In the genomic region with DNA sequence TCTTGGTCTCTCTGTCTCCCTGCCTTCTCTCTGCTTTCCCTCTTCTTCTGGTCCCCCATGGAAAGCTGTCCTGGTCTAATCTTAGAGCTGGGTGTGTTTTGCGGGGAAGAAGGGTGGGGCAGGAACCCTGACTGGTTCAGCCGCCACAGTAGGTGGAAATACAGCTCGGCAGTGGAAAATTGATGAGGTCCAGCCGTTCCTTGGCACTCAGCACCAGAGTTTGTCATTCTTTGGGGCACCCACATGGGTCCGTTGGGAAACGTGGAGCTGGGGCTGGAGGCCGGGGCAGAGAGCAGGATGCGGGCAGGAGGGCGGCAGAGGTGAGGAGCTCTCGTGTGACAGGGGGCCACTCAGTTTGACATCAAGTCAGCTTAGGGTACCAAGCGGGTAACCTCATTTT, we compare ENCODE assay signal across 9 cellular contexts.
A peak's percentile ranks its signal among the peaks of the same experiment; 100 is the strongest.
DNase-seq lines count a peak whose midpoint lies in the region; ATAC-seq, FAIRE-seq and TF ChIP-seq lines count a peak whose summit lies in the region.
"Had no signal": no experiment of that assay in that cellular context is flagged by ENCODE, and none has a peak within 500 bp of the region (broad histone marks: within the 10 kb centered on the region; RNA-seq: fewer than 3 reads in every experiment).

No MANE protein-coding gene starts in this region.

- peaks cover 0 to 19% (median 9%) of the 10 kb centered on the region in 4 donors for H3K4me1 Mint-ChIP-seq in CD4-positive, CD25-positive, alpha-beta regulatory T cell
- H3K4me1 Mint-ChIP-seq in astrocyte (ENCODE audit: low read depth, unreplicated experiment), result peaks cover 18% of the 10 kb centered on the region

- peaks cover 65% of the 10 kb centered on the region for H3K79me2 ChIP-seq in astrocyte (ENCODE audit: insufficient read depth, low read length)

- peak overlapping the region in 1 of 3 donors; percentile 91 for H3K27ac Mint-ChIP-seq in CD4-positive, CD25-positive, alpha-beta regulatory T cell
- H3K27ac Mint-ChIP-seq in astrocyte (ENCODE audit: unreplicated experiment), result peak overlapping the region; percentile 50

- intact Hi-C loops in mucosa of descending colon (cut with DNase I, micrococcal nuclease) (no loop called here), kidney (cut with DNase I) (no loop called here)

- no peaks in the 10 kb centered on the region for H3K36me3 ChIP-seq in CD4-positive, CD25-positive, alpha-beta regulatory T cell (ENCODE audit: control insufficient read depth, insufficient read depth, low read length)
- H3K36me3 ChIP-seq in astrocyte (ENCODE audit: insufficient read depth, low read length) (no peaks in the 10 kb centered on the region), mucosa of descending colon (ENCODE audit: low read depth) (no peaks in the 10 kb centered on the region), kidney (ENCODE audit: control insufficient read depth in 1 of 2, insufficient read depth in 2 of 2, low read length in 2 of 2) (no peaks in the 10 kb centered on the region)
- H3K36me3 ChIP-seq: neutrophil had no signal

- no peaks in the 10 kb centered on the region for H3K36me3 Mint-ChIP-seq in CD4-positive, CD25-positive, alpha-beta regulatory T cell
- H3K36me3 Mint-ChIP-seq in astrocyte (ENCODE audit: low read depth, unreplicated experiment), result peaks cover 2% of the 10 kb centered on the region

- peaks cover 9% of the 10 kb centered on the region for H3K4me1 ChIP-seq in CD4-positive, CD25-positive, alpha-beta regulatory T cell (ENCODE audit: control insufficient read depth, insufficient read depth, low read length, poor library complexity, severe bottlenecking)
- H3K4me1 ChIP-seq in astrocyte (ENCODE audit: insufficient read depth, low read length), result peaks cover 3% of the 10 kb centered on the region
- no peaks in the 10 kb centered on the region for H3K4me1 ChIP-seq in mucosa of descending colon (ENCODE audit: low read depth)
- H3K4me1 ChIP-seq in kidney (ENCODE audit: control insufficient read depth in 1 of 2, insufficient read depth in 1 of 2, low read depth in 1 of 2, low read length in 2 of 2), result no peaks in the 10 kb centered on the region

- H3K4me3 Mint-ChIP-seq in CD4-positive, CD25-positive, alpha-beta regulatory T cell, result peak overlapping the region in 1 of 4 donors; percentile 98
- peak overlapping the region; percentile 96 for H3K4me3 Mint-ChIP-seq in astrocyte (ENCODE audit: unreplicated experiment)

- H4K20me1 ChIP-seq in astrocyte (ENCODE audit: insufficient read depth, low read length), result peaks cover 31% of the 10 kb centered on the region

- ATAC-seq in CD4-positive, CD25-positive, alpha-beta regulatory T cell (ENCODE audit: low read depth in 2 of 2), result no peak
- no peak for ATAC-seq in mucosa of descending colon

- no peaks in the 10 kb centered on the region for H3K27me3 ChIP-seq in CD4-positive, CD25-positive, alpha-beta regulatory T cell (ENCODE audit: control insufficient read depth, insufficient read depth, low read length)
- H3K27me3 ChIP-seq in astrocyte (ENCODE audit: insufficient read depth, low read length), result no peaks in the 10 kb centered on the region
- H3K27me3 ChIP-seq: neutrophil had no signal

- H3K9me3 ChIP-seq in CD4-positive, CD25-positive, alpha-beta regulatory T cell (ENCODE audit: control insufficient read depth in 2 of 2, low read length in 2 of 2), result no peaks in the 10 kb centered on the region
- H3K9me3 ChIP-seq in astrocyte (ENCODE audit: insufficient read depth, low read depth, low read length), result no peaks in the 10 kb centered on the region
- H3K9me3 ChIP-seq in mucosa of descending colon, result no peaks in the 10 kb centered on the region
- no peaks in the 10 kb centered on the region for H3K9me3 ChIP-seq in kidney (ENCODE audit: control insufficient read depth in 1 of 2, low read length in 2 of 2)
- H3K9me3 ChIP-seq: neutrophil had no signal

- TF ChIP-seq CTCF in HFF-Myc (IDR thresholded peaks at IDR 0.05; ENCODE audit: low read depth, low read length, missing control alignments), result no peak
- no peak for TF ChIP-seq CTCF in astrocyte (IDR thresholded peaks at IDR 0.05; ENCODE audit: insufficient read depth, low read depth, low read length)
- TF ChIP-seq CTCF in mucosa of descending colon (IDR thresholded peaks at IDR 0.05), result no peak
- no peak for TF ChIP-seq CTCF in kidney (IDR thresholded peaks at IDR 0.05; ENCODE audit: borderline replicate concordance, extremely low read depth, insufficient read depth)

- H3K9ac ChIP-seq in astrocyte (ENCODE audit: low read length), result peak overlapping the region; percentile 82
- H3K9ac ChIP-seq in kidney (ENCODE audit: low read length in 2 of 2), result no peak overlapping the region

- FAIRE-seq in astrocyte (lab: Jason Lieb, UNC), result no peak
- FAIRE-seq in kidney (lab: Jason Lieb, UNC), result no peak

- no peaks in the 10 kb centered on the region for H3K9me3 Mint-ChIP-seq in CD4-positive, CD25-positive, alpha-beta regulatory T cell
- H3K9me3 Mint-ChIP-seq in astrocyte (ENCODE audit: unreplicated experiment), result no peaks in the 10 kb centered on the region

- H3K4me2 ChIP-seq in astrocyte (ENCODE audit: low read length), result peak overlapping the region; percentile 95

- no peak overlapping the region for H2AFZ ChIP-seq in astrocyte (ENCODE audit: low read depth, low read length)

- DNase-seq in CD4-positive, CD25-positive, alpha-beta regulatory T cell, result no peak
- no peak for DNase-seq in HFF-Myc (ENCODE audit: extremely low read depth, low read depth)
- no peak for DNase-seq in astrocyte (ENCODE audit: low read depth)
- DNase-seq in mucosa of descending colon, result peak in 2 of 3 donors; percentile 26 to 30
- no peak for DNase-seq in NCI-H226
- DNase-seq in kidney, result no peak
- DNase-seq in GF-D8 (lab: John Stamatoyannopoulos, UW), result no peak
- DNase-seq: SHP77 had no signal

- no peaks in the 10 kb centered on the region for H3K27me3 Mint-ChIP-seq in CD4-positive, CD25-positive, alpha-beta regulatory T cell
- H3K27me3 Mint-ChIP-seq in astrocyte (ENCODE audit: low read depth, unreplicated experiment), result no peaks in the 10 kb centered on the region

- peak overlapping the region; percentile 85 for H3K4me3 ChIP-seq in CD4-positive, CD25-positive, alpha-beta regulatory T cell (ENCODE audit: low read depth, low read length)
- H3K4me3 ChIP-seq in HFF-Myc (replicated peaks; ENCODE audit: low read depth, low read length), result peak overlapping the region; percentile 69
- H3K4me3 ChIP-seq in astrocyte (ENCODE audit: insufficient read depth, low read depth, low read length), result peak overlapping the region; percentile 73
- no peak overlapping the region for H3K4me3 ChIP-seq in mucosa of descending colon
- peak overlapping the region in 1 of 2 donors; percentile 60 for H3K4me3 ChIP-seq in kidney (ENCODE audit: low read length in 2 of 2)

- peak overlapping the region; percentile 23 for H3K27ac ChIP-seq in CD4-positive, CD25-positive, alpha-beta regulatory T cell (ENCODE audit: insufficient read depth, low read length, poor library complexity, severe bottlenecking)
- H3K27ac ChIP-seq in astrocyte (ENCODE audit: low read depth, low read length) (peak overlapping the region; percentile 19), kidney (ENCODE audit: low read depth in 2 of 2, low read length in 2 of 2) (peak overlapping the region in 1 of 2 donors; percentile 60)
- H3K27ac ChIP-seq: neutrophil had no signal

Comparison
In these comparisons a context has a peak if more than half of its experiments do, and no peak if none do; other contexts are left out.
1. DNase-seq: peak in mucosa of descending colon (2 of 3); none in CD4-positive, CD25-positive, alpha-beta regulatory T cell (0 of 3), HFF-Myc (single experiment), astrocyte (single experiment), NCI-H226 (single experiment), kidney (single experiment) and GF-D8 (single experiment).